ENCODE assay signal across 8 cellular contexts in genomic region chr6:119742188-119742803, GRCh38.
DNase-seq lines count a peak whose midpoint lies in the region; ATAC-seq and TF ChIP-seq lines count a peak whose summit lies in the region.

No MANE protein-coding gene starts in this region.

- peaks cover 10% of the 10 kb centered on the region for H3K27me3 Mint-ChIP-seq in activated T-helper 1 cell treated with anti-CD3 and anti-CD28 coated beads, Interleukin-12 subunit alpha, Interleukin-12 subunit beta, Interleukin-2, Interleukin-4 antibody, amounts not matched to agents 30 ng/mL and 10 ng/mL and 1 ng/mL, durations not matched to agents 14 hours and 24 hours and 36 hours (ENCODE audit: insufficient read depth)

- H3K4me2 ChIP-seq in OCI-LY7 (ENCODE audit: low read length) (no peak overlapping the region), trophoblast cell (ENCODE audit: low read length) (no peak overlapping the region)

- peaks cover 13% of the 10 kb centered on the region for H3K4me1 ChIP-seq in OCI-LY7 (ENCODE audit: insufficient read depth, low read length, poor library complexity, severe bottlenecking)
- H3K4me1 ChIP-seq in trophoblast cell (ENCODE audit: control insufficient read depth in 1 of 2, insufficient read depth in 2 of 2, low read length in 2 of 2), result no peaks in the 10 kb centered on the region

- ATAC-seq in GM19397 (IDR thresholded peaks at IDR 0.05; ENCODE audit: unreplicated experiment) (peak; percentile 92), HG03439 (IDR thresholded peaks at IDR 0.05; ENCODE audit: unreplicated experiment) (peak; percentile 85)

- H3K9me3 ChIP-seq in OCI-LY7 (ENCODE audit: low read length) (no peaks in the 10 kb centered on the region), trophoblast cell (ENCODE audit: insufficient read depth, low read depth, low read length) (no peaks in the 10 kb centered on the region)

- H3K4ac ChIP-seq in trophoblast cell (ENCODE audit: low read depth, low read length), result no peak overlapping the region

- H3K9ac ChIP-seq in trophoblast cell (ENCODE audit: low read length), result no peak overlapping the region

- no peak overlapping the region for H3K14ac ChIP-seq in trophoblast cell (ENCODE audit: low read length)

- no peaks in the 10 kb centered on the region for H3K36me3 Mint-ChIP-seq in activated T-helper 1 cell treated with anti-CD3 and anti-CD28 coated beads, Interleukin-12 subunit alpha, Interleukin-12 subunit beta, Interleukin-2, Interleukin-4 antibody, amounts not matched to agents 30 ng/mL and 10 ng/mL and 1 ng/mL, durations not matched to agents 14 hours and 24 hours and 36 hours (ENCODE audit: low read depth)

- no peak overlapping the region for H3K23ac ChIP-seq in trophoblast cell (ENCODE audit: low read length)

- no peak overlapping the region for H2AK5ac ChIP-seq in trophoblast cell (ENCODE audit: low read length)

- H4K20me1 ChIP-seq in OCI-LY7 (ENCODE audit: insufficient read depth, low read length), result no peaks in the 10 kb centered on the region

- no peak overlapping the region for H4K8ac ChIP-seq in trophoblast cell (ENCODE audit: low read depth, low read length)

- DNase-seq in COR-L47 (lab: John Stamatoyannopoulos, UW), result peak; percentile 33
- peak; percentile 79 for DNase-seq in OCI-LY7 (ENCODE audit: low spot score)
- peak; percentile 16 for DNase-seq in activated T-helper 1 cell treated with anti-CD3 and anti-CD28 coated beads, Interleukin-12 subunit alpha, Interleukin-12 subunit beta, Interleukin-2, Interleukin-4 antibody, amounts not matched to agents 30 ng/mL and 10 ng/mL and 1 ng/mL, durations not matched to agents 14 hours and 24 hours and 36 hours (ENCODE audit: low spot score)
- DNase-seq in glomerular endothelial cell (ENCODE audit: extremely low read depth, low read depth, low spot score), result peak; percentile 7
- DNase-seq in trophoblast cell, result peak; percentile 54 to 82
- no peak for DNase-seq in cerebellar nuclear complex (lab: John Stamatoyannopoulos, UW)

- intact Hi-C loops in OCI-LY7 (cut with micrococcal nuclease; ENCODE audit: unreplicated experiment), result loop anchor here (1.0 to 5.0 kb wide), 5 partner anchors 239 to 595 kb away; no protein-coding TSS in a partner anchor
- intact Hi-C loops in activated T-helper 1 cell treated with anti-CD3 and anti-CD28 coated beads, Interleukin-12 subunit alpha, Interleukin-12 subunit beta, Interleukin-2, Interleukin-4 antibody, amounts not matched to agents 30 ng/mL and 10 ng/mL and 1 ng/mL, durations not matched to agents 14 hours and 24 hours and 36 hours (cut with micrococcal nuclease), result loop anchor here (1.0 to 10.0 kb wide), 6 partner anchors 235 to 1565 kb away; no protein-coding TSS in a partner anchor

- no peaks in the 10 kb centered on the region for H3K9me2 ChIP-seq in OCI-LY7 (ENCODE audit: insufficient read depth, low read length)

- H2BK5ac ChIP-seq in trophoblast cell (ENCODE audit: low read depth, low read length, poor library complexity), result no peak overlapping the region

- POLR2A ChIA-PET in OCI-LY7 (lab: Charles Lee), result interaction anchor here (0.6 kb wide), 1 partner anchor 1339 kb away, joined by 3 read pairs; no protein-coding TSS in a partner anchor

- H3K18ac ChIP-seq in trophoblast cell (ENCODE audit: low read length), result no peak overlapping the region

- CTCF ChIA-PET in OCI-LY7 (lab: Charles Lee; ENCODE audit: unreplicated experiment), result no interaction called here

- no peak overlapping the region for H4K12ac ChIP-seq in trophoblast cell (ENCODE audit: low read depth, low read length)

- H3K4me3 ChIP-seq in OCI-LY7 (ENCODE audit: low read depth, low read length, poor library complexity, severe bottlenecking), result no peak overlapping the region
- no peak overlapping the region for H3K4me3 ChIP-seq in trophoblast cell (ENCODE audit: low read depth, low read length)

- no peak overlapping the region for H2BK12ac ChIP-seq in trophoblast cell (ENCODE audit: low read length)

- no CpG with 5 or more reads among the region's 6 CpGs for WGBS in trophoblast cell (ENCODE audit: extremely low coverage, insufficient coverage, insufficient read length)

- BruUV-seq in OCI-LY7 (replicated peaks; lab: Mats Ljungman, UMichigan), result no TSS peak

- H3K9me3 Mint-ChIP-seq in activated T-helper 1 cell treated with anti-CD3 and anti-CD28 coated beads, Interleukin-12 subunit alpha, Interleukin-12 subunit beta, Interleukin-2, Interleukin-4 antibody, amounts not matched to agents 30 ng/mL and 10 ng/mL and 1 ng/mL, durations not matched to agents 14 hours and 24 hours and 36 hours, result no peaks in the 10 kb centered on the region

- H3K27ac Mint-ChIP-seq in activated T-helper 1 cell treated with anti-CD3 and anti-CD28 coated beads, Interleukin-12 subunit alpha, Interleukin-12 subunit beta, Interleukin-2, Interleukin-4 antibody, amounts not matched to agents 30 ng/mL and 10 ng/mL and 1 ng/mL, durations not matched to agents 14 hours and 24 hours and 36 hours, result no peak overlapping the region

- TF ChIP-seq CTCF in OCI-LY7 (conservative IDR thresholded peaks at IDR 0.05; ENCODE audit: low read length), result peak; percentile 98

- H3K27ac ChIP-seq in OCI-LY7 (ENCODE audit: low read depth, low read length, poor library complexity, severe bottlenecking) (no peak overlapping the region), trophoblast cell (ENCODE audit: low read depth, low read length) (no peak overlapping the region)

- no peaks in the 10 kb centered on the region for H3K79me2 ChIP-seq in OCI-LY7 (ENCODE audit: insufficient read depth, low read depth, low read length)
- H3K79me2 ChIP-seq in trophoblast cell (ENCODE audit: control insufficient read depth, insufficient read depth, low read length, poor library complexity), result no peaks in the 10 kb centered on the region

- no peak overlapping the region for H2BK120ac ChIP-seq in trophoblast cell (ENCODE audit: insufficient read depth, low read length, poor library complexity)

- no peaks in the 10 kb centered on the region for H3K27me3 ChIP-seq in trophoblast cell (ENCODE audit: insufficient read depth, low read length)

- H3K36me3 ChIP-seq in OCI-LY7 (ENCODE audit: insufficient read depth, low read length) (no peaks in the 10 kb centered on the region), trophoblast cell (ENCODE audit: control insufficient read depth in 1 of 2, insufficient read depth in 2 of 2, low read length in 2 of 2) (no peaks in the 10 kb centered on the region)

- H3K79me1 ChIP-seq in trophoblast cell (ENCODE audit: low read length), result no peaks in the 10 kb centered on the region

- H3K4me3 Mint-ChIP-seq in activated T-helper 1 cell treated with anti-CD3 and anti-CD28 coated beads, Interleukin-12 subunit alpha, Interleukin-12 subunit beta, Interleukin-2, Interleukin-4 antibody, amounts not matched to agents 30 ng/mL and 10 ng/mL and 1 ng/mL, durations not matched to agents 14 hours and 24 hours and 36 hours, result no peak overlapping the region

- H3K4me1 Mint-ChIP-seq in activated T-helper 1 cell treated with anti-CD3 and anti-CD28 coated beads, Interleukin-12 subunit alpha, Interleukin-12 subunit beta, Interleukin-2, Interleukin-4 antibody, amounts not matched to agents 30 ng/mL and 10 ng/mL and 1 ng/mL, durations not matched to agents 14 hours and 24 hours and 36 hours (ENCODE audit: low read depth), result no peaks in the 10 kb centered on the region

- H4K91ac ChIP-seq in trophoblast cell (ENCODE audit: low read depth, low read length), result no peak overlapping the region

- H2AFZ ChIP-seq in OCI-LY7 (ENCODE audit: low read length) (peak overlapping the region; percentile 70), trophoblast cell (ENCODE audit: insufficient read depth, low read length, poor library complexity) (no peak overlapping the region)

Comparison
In these comparisons a context has a peak if more than half of its experiments do, and no peak if none do; other contexts are left out.
1. DNase-seq: peak in COR-L47 (single experiment), OCI-LY7 (single experiment), activated T-helper 1 cell treated with anti-CD3 and anti-CD28 coated beads, Interleukin-12 subunit alpha, Interleukin-12 subunit beta, Interleukin-2, Interleukin-4 antibody, amounts not matched to agents 30 ng/mL and 10 ng/mL and 1 ng/mL, durations not matched to agents 14 hours and 24 hours and 36 hours (single experiment), glomerular endothelial cell (single experiment) and trophoblast cell (2 of 2); none in cerebellar nuclear complex (0 of 2).